In genomic region chr3:69203631-69204314, GRCh38 we compare ENCODE assay signal across 10 cellular contexts.
DNase-seq lines count a peak whose midpoint lies in the region; ATAC-seq and TF ChIP-seq lines count a peak whose summit lies in the region.
"Had no signal": no experiment of that assay in that cellular context is flagged by ENCODE, and none has a peak within 500 bp of the region (broad histone marks: within the 10 kb centered on the region; RNA-seq: fewer than 3 reads in every experiment).

No MANE protein-coding gene starts in this region.

- POLR2A ChIA-PET in CD8-positive, alpha-beta T cell (lab: Charles Lee), result no interaction called here

- no peak overlapping the region for H3K4me3 ChIP-seq in SJCRH30
- H3K4me3 ChIP-seq in CD8-positive, alpha-beta T cell (ENCODE audit: low read depth, low read length), result no peak overlapping the region

- intact Hi-C loops in CD8-positive, alpha-beta T cell (cut with DNase I, micrococcal nuclease), result no loop called here

- H3K9me3 Mint-ChIP-seq in CD8-positive, alpha-beta T cell, result no peaks in the 10 kb centered on the region

- no peak overlapping the region for H3K27ac Mint-ChIP-seq in CD8-positive, alpha-beta T cell

- H3K9me3 ChIP-seq in SJCRH30 (replicated peaks), result no peaks in the 10 kb centered on the region
- no peaks in the 10 kb centered on the region for H3K9me3 ChIP-seq in CD8-positive, alpha-beta T cell (ENCODE audit: low read length)

- H3K27ac ChIP-seq in SJCRH30, result no peak overlapping the region
- H3K27ac ChIP-seq in CD8-positive, alpha-beta T cell (ENCODE audit: low read depth, low read length), result no peak overlapping the region

- no peak for TF ChIP-seq POLR2A in GM18505 (IDR thresholded peaks at IDR 0.05; ENCODE audit: borderline replicate concordance, extremely low read depth, insufficient read depth, insufficient read length)

- H3K4me1 ChIP-seq in SJCRH30, result no peaks in the 10 kb centered on the region
- H3K4me1 ChIP-seq in CD8-positive, alpha-beta T cell (ENCODE audit: insufficient read depth, low read length), result peaks cover 9% of the 10 kb centered on the region

- no peaks in the 10 kb centered on the region for H3K36me3 ChIP-seq in SJCRH30
- H3K36me3 ChIP-seq in CD8-positive, alpha-beta T cell (ENCODE audit: insufficient read depth, low read length), result no peaks in the 10 kb centered on the region

- peak; percentile 72 for DNase-seq in globus pallidus (ENCODE audit: low spot score)
- no peak for DNase-seq in COLO668 (lab: John Stamatoyannopoulos, UW; ENCODE audit: unreplicated experiment)
- no peak for DNase-seq in NCI-H2029 (lab: John Stamatoyannopoulos, UW)
- DNase-seq in SJCRH30, result no peak
- DNase-seq in CD8-positive, alpha-beta T cell, result no peak
- DNase-seq: GOT3 had no signal

- TF ChIP-seq CTCF in CD8-positive, alpha-beta T cell (IDR thresholded peaks at IDR 0.05), result no peak

- no peaks in the 10 kb centered on the region for H3K36me3 Mint-ChIP-seq in CD8-positive, alpha-beta T cell

- H3K4me3 Mint-ChIP-seq in CD8-positive, alpha-beta T cell, result no peak overlapping the region

- H3K4me1 Mint-ChIP-seq in CD8-positive, alpha-beta T cell (ENCODE audit: low read depth), result peaks cover 24% of the 10 kb centered on the region

- no peaks in the 10 kb centered on the region for H3K27me3 Mint-ChIP-seq in CD8-positive, alpha-beta T cell (ENCODE audit: low read depth)

- CTCF ChIA-PET in CD8-positive, alpha-beta T cell (lab: Charles Lee), result no interaction called here

- peak; percentile 8 for ATAC-seq in GM18505 (IDR thresholded peaks at IDR 0.05; ENCODE audit: unreplicated experiment)
- peak; percentile 16 for ATAC-seq in GM21423 (IDR thresholded peaks at IDR 0.05; ENCODE audit: unreplicated experiment)
- peak; percentile 4 for ATAC-seq in HG03571 (IDR thresholded peaks at IDR 0.05; ENCODE audit: unreplicated experiment)
- no peak for ATAC-seq in CD8-positive, alpha-beta T cell
- ATAC-seq: sciatic nerve had no signal

- no peaks in the 10 kb centered on the region for H3K27me3 ChIP-seq in SJCRH30
- H3K27me3 ChIP-seq in CD8-positive, alpha-beta T cell (ENCODE audit: insufficient read depth, low read length), result no peaks in the 10 kb centered on the region
